ENCODE assay signal across 1 cellular context in the genomic region with DNA sequence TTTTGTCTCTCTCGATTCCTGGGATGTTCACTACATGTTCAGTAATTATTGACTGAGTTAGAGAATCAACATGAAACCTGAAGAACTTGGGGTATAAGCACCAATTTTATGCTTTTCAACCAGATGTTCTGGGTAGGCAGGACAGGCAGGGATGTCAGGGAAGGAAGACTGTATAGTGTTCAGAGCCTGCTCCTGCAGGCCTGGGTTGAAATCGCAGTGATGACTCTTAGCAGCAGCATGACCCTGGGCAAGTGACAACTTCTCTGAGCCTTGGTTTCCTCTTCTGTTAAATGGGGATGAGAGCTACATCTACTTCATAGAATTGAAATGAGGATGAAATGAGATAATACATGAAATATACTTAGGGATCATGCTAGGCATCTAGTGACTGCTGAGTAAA.
TF ChIP-seq lines count a peak whose summit lies in the region.

No MANE protein-coding gene starts in this region.

TF ChIP-seq in WTC11, 78 proteins besides CTCF, POLR2A, EP300 and RAD21 (continued from another document):
- TF ChIP-seq, protein P1, sequence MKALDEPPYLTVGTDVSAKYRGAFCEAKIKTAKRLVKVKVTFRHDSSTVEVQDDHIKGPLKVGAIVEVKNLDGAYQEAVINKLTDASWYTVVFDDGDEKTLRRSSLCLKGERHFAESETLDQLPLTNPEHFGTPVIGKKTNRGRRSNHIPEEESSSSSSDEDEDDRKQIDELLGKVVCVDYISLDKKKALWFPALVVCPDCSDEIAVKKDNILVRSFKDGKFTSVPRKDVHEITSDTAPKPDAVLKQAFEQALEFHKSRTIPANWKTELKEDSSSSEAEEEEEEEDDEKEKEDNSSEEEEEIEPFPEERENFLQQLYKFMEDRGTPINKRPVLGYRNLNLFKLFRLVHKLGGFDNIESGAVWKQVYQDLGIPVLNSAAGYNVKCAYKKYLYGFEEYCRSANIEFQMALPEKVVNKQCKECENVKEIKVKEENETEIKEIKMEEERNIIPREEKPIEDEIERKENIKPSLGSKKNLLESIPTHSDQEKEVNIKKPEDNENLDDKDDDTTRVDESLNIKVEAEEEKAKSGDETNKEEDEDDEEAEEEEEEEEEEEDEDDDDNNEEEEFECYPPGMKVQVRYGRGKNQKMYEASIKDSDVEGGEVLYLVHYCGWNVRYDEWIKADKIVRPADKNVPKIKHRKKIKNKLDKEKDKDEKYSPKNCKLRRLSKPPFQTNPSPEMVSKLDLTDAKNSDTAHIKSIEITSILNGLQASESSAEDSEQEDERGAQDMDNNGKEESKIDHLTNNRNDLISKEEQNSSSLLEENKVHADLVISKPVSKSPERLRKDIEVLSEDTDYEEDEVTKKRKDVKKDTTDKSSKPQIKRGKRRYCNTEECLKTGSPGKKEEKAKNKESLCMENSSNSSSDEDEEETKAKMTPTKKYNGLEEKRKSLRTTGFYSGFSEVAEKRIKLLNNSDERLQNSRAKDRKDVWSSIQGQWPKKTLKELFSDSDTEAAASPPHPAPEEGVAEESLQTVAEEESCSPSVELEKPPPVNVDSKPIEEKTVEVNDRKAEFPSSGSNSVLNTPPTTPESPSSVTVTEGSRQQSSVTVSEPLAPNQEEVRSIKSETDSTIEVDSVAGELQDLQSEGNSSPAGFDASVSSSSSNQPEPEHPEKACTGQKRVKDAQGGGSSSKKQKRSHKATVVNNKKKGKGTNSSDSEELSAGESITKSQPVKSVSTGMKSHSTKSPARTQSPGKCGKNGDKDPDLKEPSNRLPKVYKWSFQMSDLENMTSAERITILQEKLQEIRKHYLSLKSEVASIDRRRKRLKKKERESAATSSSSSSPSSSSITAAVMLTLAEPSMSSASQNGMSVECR (CRISPR knock-in tag; IDR thresholded peaks at IDR 0.05; ENCODE audit: borderline replicate concordance), result no peak
- TF ChIP-seq, protein P2, sequence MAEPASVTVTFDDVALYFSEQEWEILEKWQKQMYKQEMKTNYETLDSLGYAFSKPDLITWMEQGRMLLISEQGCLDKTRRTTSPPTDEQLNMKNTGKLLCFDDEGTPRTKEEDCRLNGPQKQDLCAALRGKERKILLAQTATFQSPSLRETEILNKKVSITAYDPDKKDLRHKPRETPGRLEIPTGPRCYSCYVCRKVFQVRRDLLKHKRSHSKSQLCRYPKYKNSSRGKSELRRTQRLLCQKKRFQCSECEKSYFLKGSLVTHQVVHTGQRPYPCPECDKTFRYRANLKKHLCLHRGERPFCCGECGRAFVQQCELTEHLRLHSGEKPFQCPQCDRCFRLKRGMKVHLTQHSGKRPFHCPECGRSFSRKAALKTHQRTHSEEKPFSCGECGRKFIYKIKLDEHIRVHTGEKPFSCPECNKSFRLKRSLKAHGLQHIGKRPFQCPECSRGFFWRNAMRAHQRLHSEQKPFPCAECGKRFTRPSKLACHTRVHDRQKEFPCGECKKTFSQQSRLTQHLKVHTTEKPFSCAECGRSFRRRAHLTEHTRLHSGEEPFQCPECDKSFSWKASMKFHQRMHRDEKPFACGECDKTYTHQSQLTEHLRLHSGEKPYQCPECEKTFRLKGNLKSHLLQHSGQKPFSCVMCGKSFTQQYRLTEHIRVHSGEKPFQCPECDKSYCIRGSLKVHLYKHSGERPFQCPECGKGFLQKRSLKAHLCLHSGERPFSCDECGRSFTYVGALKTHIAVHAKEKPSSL (CRISPR knock-in tag; conservative IDR thresholded peaks at IDR 0.05), result no peak
- TF ChIP-seq NFATC4 (CRISPR knock-in tag; IDR thresholded peaks at IDR 0.05), result no peak
- no peak for TF ChIP-seq HMGA2 (CRISPR knock-in tag; IDR thresholded peaks at IDR 0.05)
- no peak for TF ChIP-seq ZNF138 (CRISPR knock-in tag; conservative IDR thresholded peaks at IDR 0.05)
- no peak for TF ChIP-seq ZBTB21 (CRISPR knock-in tag; IDR thresholded peaks at IDR 0.05; ENCODE audit: borderline replicate concordance)
